ENCODE assay signal across 22 cellular contexts in genomic region chr15:53625962-53626845, GRCh38.
A peak's percentile ranks its signal among the peaks of the same experiment; 100 is the strongest.
DNase-seq lines count a peak whose midpoint lies in the region; ATAC-seq, FAIRE-seq and TF ChIP-seq lines count a peak whose summit lies in the region.
"Had no signal": no experiment of that assay in that cellular context is flagged by ENCODE, and none has a peak within 500 bp of the region (broad histone marks: within the 10 kb centered on the region; RNA-seq: fewer than 3 reads in every experiment).

No MANE protein-coding gene starts in this region.

- H3K36me3 ChIP-seq in GM23338 (ENCODE audit: insufficient read depth) (no peaks in the 10 kb centered on the region), ectodermal cell (ENCODE audit: control insufficient read depth, insufficient read depth, low read length) (no peaks in the 10 kb centered on the region), kidney (ENCODE audit: control insufficient read depth in 1 of 2, insufficient read depth in 2 of 2, low read length in 2 of 2) (peaks cover 0 to 9% of the 10 kb centered on the region in 2 donors), spleen (no peaks in the 10 kb centered on the region)
- H3K36me3 ChIP-seq: SJSA1 had no signal

- H3K79me2 ChIP-seq in GM23338 (replicated peaks; ENCODE audit: insufficient read depth): no peaks in the 10 kb centered on the region

- no peaks in the 10 kb centered on the region for H3K9me3 ChIP-seq in ectodermal cell (ENCODE audit: control insufficient read depth, low read length)
- H3K9me3 ChIP-seq in kidney (ENCODE audit: control insufficient read depth in 1 of 2, low read length in 2 of 2): no peaks in the 10 kb centered on the region
- peaks cover 0 to under 1% (median 0%) of the 10 kb centered on the region in 8 donors for H3K9me3 ChIP-seq in spleen
- H3K9me3 ChIP-seq: SJSA1 had no signal

- H3K27ac ChIP-seq in GM23338 (ENCODE audit: low read depth) (peak overlapping the region; percentile 79), ectodermal cell (ENCODE audit: insufficient read depth, low read depth, low read length, poor library complexity, severe bottlenecking) (peak overlapping the region; percentile 72), kidney (ENCODE audit: low read depth in 2 of 2, low read length in 2 of 2) (no peak overlapping the region), spleen (no peak overlapping the region)
- H3K27ac ChIP-seq: C4-2B, HL-60, SJSA1 had no signal

- H3K4me1 ChIP-seq in GM23338 (ENCODE audit: insufficient read depth): no peaks in the 10 kb centered on the region
- no peaks in the 10 kb centered on the region for H3K4me1 ChIP-seq in ectodermal cell (ENCODE audit: control insufficient read depth, insufficient read depth, low read length)
- H3K4me1 ChIP-seq in kidney (ENCODE audit: control insufficient read depth in 1 of 2, insufficient read depth in 1 of 2, low read depth in 1 of 2, low read length in 2 of 2): no peaks in the 10 kb centered on the region
- H3K4me1 ChIP-seq in spleen: no peaks in the 10 kb centered on the region
- H3K4me1 ChIP-seq: SJSA1 had no signal

- no peaks in the 10 kb centered on the region for H4K20me1 ChIP-seq in GM23338 (replicated peaks; ENCODE audit: insufficient read depth)

- peak overlapping the region; percentile 55; the same call in 1 of the 2 replicates for H3K27ac Mint-ChIP-seq in GM23338
- H3K27ac Mint-ChIP-seq in Calu3 (ENCODE audit: unreplicated experiment): no peak overlapping the region
- H3K27ac Mint-ChIP-seq: HFFc6, IgD-negative memory B cell had no signal

- no peaks in the 10 kb centered on the region for H3K9me2 ChIP-seq in GM23338 (ENCODE audit: insufficient read depth)

- peaks cover 12% of the 10 kb centered on the region for H3K9me3 Mint-ChIP-seq in GM23338
- peaks cover under 1% of the 10 kb centered on the region for H3K9me3 Mint-ChIP-seq in Calu3 (ENCODE audit: low read depth, unreplicated experiment)

- H3K4me3 ChIP-seq in GM23338 (no peak overlapping the region), ectodermal cell (ENCODE audit: insufficient read depth, low read depth, low read length) (no peak overlapping the region), kidney (ENCODE audit: low read length in 2 of 2) (no peak overlapping the region), spleen (no peak overlapping the region)
- H3K4me3 ChIP-seq: SJSA1 had no signal

- FAIRE-seq in kidney (lab: Jason Lieb, UNC): no peak
- FAIRE-seq: GM18507, RCC 7860 had no signal

- ATAC-seq in GM23338 (peak; percentile 21; the same call in 1 of the 3 replicates), GM18517 (IDR thresholded peaks at IDR 0.05; ENCODE audit: unreplicated experiment) (no peak)

- H3K4me1 Mint-ChIP-seq in GM23338 (peaks cover 18% of the 10 kb centered on the region), Calu3 (ENCODE audit: low read depth, unreplicated experiment) (no peaks in the 10 kb centered on the region)
- H3K4me1 Mint-ChIP-seq: CD8-positive, alpha-beta memory T cell; IgD-negative memory B cell had no signal

- H3K27me3 ChIP-seq in GM23338 (ENCODE audit: insufficient read depth) (no peaks in the 10 kb centered on the region), ectodermal cell (ENCODE audit: control insufficient read depth, insufficient read depth, low read length, poor library complexity, severe bottlenecking) (no peaks in the 10 kb centered on the region), spleen (replicated peaks in 1 of 7) (no peaks in the 10 kb centered on the region)
- H3K27me3 ChIP-seq: SJSA1 had no signal

- intact Hi-C loops in kidney (cut with DNase I) (no loop called here), spleen (cut with DNase I; ENCODE audit: low total_unique reads) (no loop called here), Calu3 (cut with micrococcal nuclease; ENCODE audit: unreplicated experiment) (no loop called here)

- peak; percentile 6 for DNase-seq in GM23338 (ENCODE audit: low spot score)
- DNase-seq in kidney: peak; percentile 42
- DNase-seq in spleen: peak; percentile 59
- DNase-seq in Calu3: no peak
- DNase-seq in NCI-H1105 (lab: John Stamatoyannopoulos, UW): no peak
- DNase-seq: CD8-positive, alpha-beta memory T cell; GDM1; HFFc6; MV-4-11; NCI-H1694; NCI-H2081; NCI-H2171; NCI-H446; NCI-H526 treated with DMSO at 0.1 percent for 48 hours had no signal

- H3F3A ChIP-seq in GM23338 (replicated peaks; ENCODE audit: low read depth): no peaks in the 10 kb centered on the region

- BruUV-seq in Calu3 (replicated peaks; lab: Mats Ljungman, UMichigan): no TSS peak

- H3K9ac ChIP-seq in kidney (ENCODE audit: low read length in 2 of 2): no peak overlapping the region

- H3K36me3 Mint-ChIP-seq in GM23338 (ENCODE audit: low read depth) (peaks cover 14% of the 10 kb centered on the region; the same call in 2 of the 3 replicates), Calu3 (ENCODE audit: insufficient read depth, unreplicated experiment) (no peaks in the 10 kb centered on the region)
- H3K36me3 Mint-ChIP-seq: CD8-positive, alpha-beta memory T cell; IgD-negative memory B cell had no signal

- no peak overlapping the region for H2AFZ ChIP-seq in GM23338

- no peak overlapping the region for H3K4me2 ChIP-seq in GM23338

- no peak for TF ChIP-seq POLR2A in spleen (IDR thresholded peaks at IDR 0.05)

- WGBS in ectodermal cell, 2 experiments: 88 to 90% methylated on average over 22 of the region's 22 CpGs
- 89 to 92% (median 91%) methylated on average over 22 of the region's 22 CpGs for WGBS in spleen, 5 donors

- H3K27me3 Mint-ChIP-seq in GM23338 (ENCODE audit: insufficient read depth, low read depth, poor library complexity): no peaks in the 10 kb centered on the region
- H3K27me3 Mint-ChIP-seq in Calu3 (ENCODE audit: unreplicated experiment): no peaks in the 10 kb centered on the region

- TF ChIP-seq CTCF in GM23338 (conservative IDR thresholded peaks at IDR 0.05; ENCODE audit: low read depth in 2 of 2) (no peak), kidney (IDR thresholded peaks at IDR 0.05; ENCODE audit: borderline replicate concordance, extremely low read depth, insufficient read depth) (no peak), spleen (IDR thresholded peaks at IDR 0.05 in 8 of 11, conservative IDR thresholded peaks at IDR 0.05 in 3 of 11) (no peak), Calu3 (IDR thresholded peaks at IDR 0.05; ENCODE audit: unreplicated experiment) (no peak)

- CTCF ChIA-PET in Calu3 (lab: Charles Lee): no interaction called here

- H3K4me3 Mint-ChIP-seq in GM23338: no peak overlapping the region
- no peak overlapping the region for H3K4me3 Mint-ChIP-seq in Calu3 (ENCODE audit: low read depth, unreplicated experiment)
- H3K4me3 Mint-ChIP-seq: HFFc6, IgD-negative memory B cell had no signal

TF ChIP-seq in GM23338, 12 proteins besides CTCF, POLR2A, EP300 and RAD21 (continues in another document):
- TF ChIP-seq, protein P1, sequence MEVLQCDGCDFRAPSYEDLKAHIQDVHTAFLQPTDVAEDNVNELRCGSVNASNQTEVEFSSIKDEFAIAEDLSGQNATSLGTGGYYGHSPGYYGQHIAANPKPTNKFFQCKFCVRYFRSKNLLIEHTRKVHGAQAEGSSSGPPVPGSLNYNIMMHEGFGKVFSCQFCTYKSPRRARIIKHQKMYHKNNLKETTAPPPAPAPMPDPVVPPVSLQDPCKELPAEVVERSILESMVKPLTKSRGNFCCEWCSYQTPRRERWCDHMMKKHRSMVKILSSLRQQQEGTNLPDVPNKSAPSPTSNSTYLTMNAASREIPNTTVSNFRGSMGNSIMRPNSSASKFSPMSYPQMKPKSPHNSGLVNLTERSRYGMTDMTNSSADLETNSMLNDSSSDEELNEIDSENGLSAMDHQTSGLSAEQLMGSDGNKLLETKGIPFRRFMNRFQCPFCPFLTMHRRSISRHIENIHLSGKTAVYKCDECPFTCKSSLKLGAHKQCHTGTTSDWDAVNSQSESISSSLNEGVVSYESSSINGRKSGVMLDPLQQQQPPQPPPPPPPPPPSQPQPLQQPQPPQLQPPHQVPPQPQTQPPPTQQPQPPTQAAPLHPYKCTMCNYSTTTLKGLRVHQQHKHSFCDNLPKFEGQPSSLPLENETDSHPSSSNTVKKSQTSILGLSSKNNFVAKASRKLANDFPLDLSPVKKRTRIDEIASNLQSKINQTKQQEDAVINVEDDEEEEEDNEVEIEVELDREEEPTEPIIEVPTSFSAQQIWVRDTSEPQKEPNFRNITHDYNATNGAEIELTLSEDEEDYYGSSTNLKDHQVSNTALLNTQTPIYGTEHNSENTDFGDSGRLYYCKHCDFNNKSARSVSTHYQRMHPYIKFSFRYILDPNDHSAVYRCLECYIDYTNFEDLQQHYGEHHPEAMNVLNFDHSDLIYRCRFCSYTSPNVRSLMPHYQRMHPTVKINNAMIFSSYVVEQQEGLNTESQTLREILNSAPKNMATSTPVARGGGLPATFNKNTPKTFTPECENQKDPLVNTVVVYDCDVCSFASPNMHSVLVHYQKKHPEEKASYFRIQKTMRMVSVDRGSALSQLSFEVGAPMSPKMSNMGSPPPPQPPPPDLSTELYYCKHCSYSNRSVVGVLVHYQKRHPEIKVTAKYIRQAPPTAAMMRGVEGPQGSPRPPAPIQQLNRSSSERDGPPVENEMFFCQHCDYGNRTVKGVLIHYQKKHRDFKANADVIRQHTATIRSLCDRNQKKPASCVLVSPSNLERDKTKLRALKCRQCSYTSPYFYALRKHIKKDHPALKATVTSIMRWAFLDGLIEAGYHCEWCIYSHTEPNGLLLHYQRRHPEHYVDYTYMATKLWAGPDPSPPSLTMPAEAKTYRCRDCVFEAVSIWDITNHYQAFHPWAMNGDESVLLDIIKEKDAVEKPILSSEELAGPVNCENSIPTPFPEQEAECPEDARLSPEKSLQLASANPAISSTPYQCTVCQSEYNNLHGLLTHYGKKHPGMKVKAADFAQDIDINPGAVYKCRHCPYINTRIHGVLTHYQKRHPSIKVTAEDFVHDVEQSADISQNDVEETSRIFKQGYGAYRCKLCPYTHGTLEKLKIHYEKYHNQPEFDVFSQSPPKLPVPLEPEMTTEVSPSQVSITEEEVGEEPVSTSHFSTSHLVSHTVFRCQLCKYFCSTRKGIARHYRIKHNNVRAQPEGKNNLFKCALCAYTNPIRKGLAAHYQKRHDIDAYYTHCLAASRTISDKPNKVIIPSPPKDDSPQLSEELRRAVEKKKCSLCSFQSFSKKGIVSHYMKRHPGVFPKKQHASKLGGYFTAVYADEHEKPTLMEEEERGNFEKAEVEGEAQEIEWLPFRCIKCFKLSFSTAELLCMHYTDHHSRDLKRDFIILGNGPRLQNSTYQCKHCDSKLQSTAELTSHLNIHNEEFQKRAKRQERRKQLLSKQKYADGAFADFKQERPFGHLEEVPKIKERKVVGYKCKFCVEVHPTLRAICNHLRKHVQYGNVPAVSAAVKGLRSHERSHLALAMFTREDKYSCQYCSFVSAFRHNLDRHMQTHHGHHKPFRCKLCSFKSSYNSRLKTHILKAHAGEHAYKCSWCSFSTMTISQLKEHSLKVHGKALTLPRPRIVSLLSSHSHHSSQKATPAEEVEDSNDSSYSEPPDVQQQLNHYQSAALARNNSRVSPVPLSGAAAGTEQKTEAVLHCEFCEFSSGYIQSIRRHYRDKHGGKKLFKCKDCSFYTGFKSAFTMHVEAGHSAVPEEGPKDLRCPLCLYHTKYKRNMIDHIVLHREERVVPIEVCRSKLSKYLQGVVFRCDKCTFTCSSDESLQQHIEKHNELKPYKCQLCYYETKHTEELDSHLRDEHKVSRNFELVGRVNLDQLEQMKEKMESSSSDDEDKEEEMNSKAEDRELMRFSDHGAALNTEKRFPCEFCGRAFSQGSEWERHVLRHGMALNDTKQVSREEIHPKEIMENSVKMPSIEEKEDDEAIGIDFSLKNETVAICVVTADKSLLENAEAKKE (CRISPR knock-in tag; IDR thresholded peaks at IDR 0.05): no peak

Comparison
In these comparisons a context has a peak if more than half of its experiments do, and no peak if none do; other contexts are left out.
1. DNase-seq: peak in GM23338 (single experiment), kidney (single experiment) and spleen (single experiment); none in Calu3 (single experiment) and NCI-H1105 (single experiment).
2. H3K27ac ChIP-seq: peak in GM23338 (single experiment) and ectodermal cell (single experiment); none in kidney (0 of 2) and spleen (0 of 8).